Comparison of ENCODE assay signal across 8 cellular contexts in the genomic region with DNA sequence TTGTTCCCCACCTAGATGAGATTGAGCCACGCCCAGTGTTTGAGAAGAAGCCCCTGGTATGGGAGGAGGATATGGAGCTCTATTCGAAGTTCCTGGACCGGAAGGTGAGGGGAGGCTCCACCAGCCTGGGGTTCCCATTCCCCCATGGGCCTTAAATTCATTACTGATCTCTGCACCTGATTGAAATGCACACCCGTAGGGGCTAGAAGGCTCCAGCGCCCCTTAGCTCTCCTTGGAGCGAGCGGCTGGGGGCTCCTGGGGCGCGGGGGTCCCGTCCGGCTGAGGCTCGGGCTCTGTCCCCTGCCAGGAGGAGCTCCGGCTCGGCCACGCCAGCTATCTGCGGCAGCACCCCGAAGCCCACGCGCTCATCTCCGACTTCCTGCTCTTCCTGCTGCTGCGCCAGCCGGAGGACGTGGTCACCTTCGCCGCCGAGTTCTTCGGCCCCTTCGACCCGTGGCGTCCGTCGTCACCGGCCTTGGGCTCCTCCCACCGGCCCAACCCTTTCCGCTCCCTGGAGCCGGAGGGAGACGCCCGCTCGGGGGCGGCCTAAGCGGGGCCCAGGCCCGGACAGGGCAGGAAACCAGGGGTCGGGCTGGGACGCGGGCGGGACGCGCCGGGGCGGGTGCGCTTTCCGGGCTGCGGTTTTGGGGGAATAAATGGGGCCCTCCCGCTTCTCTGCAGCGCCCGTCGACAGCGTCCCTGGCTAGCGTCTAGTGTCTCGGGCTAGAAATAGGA. TPM values are rescaled to one million over a fixed set of nuclear protein-coding genes. Genes with fewer than 3 reads are reported as not detected.
DNase-seq lines count a peak whose midpoint lies in the region; ATAC-seq and TF ChIP-seq lines count a peak whose summit lies in the region.

No MANE protein-coding gene starts in this region.

- peak; percentile 58 to 77 (median 61) for DNase-seq in CD4-positive, CD25-positive, alpha-beta regulatory T cell
- DNase-seq in activated CD4-positive, alpha-beta T cell treated with anti-CD3 and anti-CD28 coated beads for 1 hour: peak; percentile 46
- DNase-seq in chondrocyte (ENCODE audit: low spot score) (no peak), left lobe of liver (ENCODE audit: low spot score) (peak; percentile 92), T1000 (lab: John Stamatoyannopoulos, UW) (no peak)
- DNase-seq in stimulated activated CD4-positive, alpha-beta T cell treated with anti-CD3 and anti-CD28 coated beads, Interleukin-4, amount 100 ng/mL, for 1 hour: peak; percentile 64

- no peaks in the 10 kb centered on the region for H3K36me3 Mint-ChIP-seq in CD4-positive, CD25-positive, alpha-beta regulatory T cell
- H3K36me3 Mint-ChIP-seq in chondrocyte (ENCODE audit: low read depth): no peaks in the 10 kb centered on the region

- H3K36me3 ChIP-seq in CD4-positive, CD25-positive, alpha-beta regulatory T cell (ENCODE audit: control insufficient read depth, insufficient read depth, low read length): no peaks in the 10 kb centered on the region
- H3K36me3 ChIP-seq in HUES6 (ENCODE audit: control insufficient read depth, insufficient read depth, low read length): no peaks in the 10 kb centered on the region

- H3K27ac ChIP-seq in CD4-positive, CD25-positive, alpha-beta regulatory T cell (ENCODE audit: insufficient read depth, low read length, poor library complexity, severe bottlenecking): peak overlapping the region; percentile 72
- no peak overlapping the region for H3K27ac ChIP-seq in HUES6 (ENCODE audit: low read depth, low read length)

- peak overlapping the region; percentile 65 to 88 (median 82) for H3K4me3 Mint-ChIP-seq in CD4-positive, CD25-positive, alpha-beta regulatory T cell
- peak overlapping the region; percentile 65 for H3K4me3 Mint-ChIP-seq in chondrocyte (ENCODE audit: unreplicated experiment)

- peak overlapping the region; percentile 61 for H3K9ac ChIP-seq in HUES6 (ENCODE audit: low read length)

- H3K4me3 ChIP-seq in CD4-positive, CD25-positive, alpha-beta regulatory T cell (ENCODE audit: low read depth, low read length): peak overlapping the region; percentile 73
- peak overlapping the region; percentile 68 for H3K4me3 ChIP-seq in HUES6 (ENCODE audit: low read depth, low read length)

- no peak for TF ChIP-seq CTCF in chondrocyte (IDR thresholded peaks at IDR 0.05)

- H3K27ac Mint-ChIP-seq in CD4-positive, CD25-positive, alpha-beta regulatory T cell: peak overlapping the region; percentile 79 to 96 (median 85)
- H3K27ac Mint-ChIP-seq in chondrocyte (ENCODE audit: unreplicated experiment): peak overlapping the region; percentile 51

- peaks cover 0 to 34% (median 9%) of the 10 kb centered on the region in 4 donors for H3K4me1 Mint-ChIP-seq in CD4-positive, CD25-positive, alpha-beta regulatory T cell
- peaks cover 10% of the 10 kb centered on the region for H3K4me1 Mint-ChIP-seq in chondrocyte (ENCODE audit: low read depth)

- H3K4me1 ChIP-seq in CD4-positive, CD25-positive, alpha-beta regulatory T cell (ENCODE audit: control insufficient read depth, insufficient read depth, low read length, poor library complexity, severe bottlenecking): peaks cover 10% of the 10 kb centered on the region
- H3K4me1 ChIP-seq in HUES6 (ENCODE audit: control insufficient read depth, insufficient read depth, low read length): 0 out of 2 replicates have a peak, but pooled peaks cover 3% of the 10 kb centered on the region

- peak; percentile 77 to 80 for ATAC-seq in CD4-positive, CD25-positive, alpha-beta regulatory T cell (ENCODE audit: low read depth in 2 of 2)
- ATAC-seq in GM21360 (IDR thresholded peaks at IDR 0.05; ENCODE audit: unreplicated experiment): peak; percentile 88
- ATAC-seq in left lobe of liver: peak; percentile 93

- no peaks in the 10 kb centered on the region for H3K27me3 ChIP-seq in CD4-positive, CD25-positive, alpha-beta regulatory T cell (ENCODE audit: control insufficient read depth, insufficient read depth, low read length)
- no peaks in the 10 kb centered on the region for H3K27me3 ChIP-seq in HUES6 (ENCODE audit: control insufficient read depth, insufficient read depth, low read length)

- no peaks in the 10 kb centered on the region for H3K9me3 ChIP-seq in CD4-positive, CD25-positive, alpha-beta regulatory T cell (ENCODE audit: control insufficient read depth in 2 of 2, low read length in 2 of 2)
- H3K9me3 ChIP-seq in HUES6 (ENCODE audit: control insufficient read depth, insufficient read depth, low read depth, low read length): peaks cover 5% of the 10 kb centered on the region

- H3K9me3 Mint-ChIP-seq in CD4-positive, CD25-positive, alpha-beta regulatory T cell: peaks cover 0 to 2% (median 0%) of the 10 kb centered on the region in 7 donors
- H3K9me3 Mint-ChIP-seq in chondrocyte (ENCODE audit: low read depth): no peaks in the 10 kb centered on the region

- no peaks in the 10 kb centered on the region for H3K27me3 Mint-ChIP-seq in CD4-positive, CD25-positive, alpha-beta regulatory T cell
- H3K27me3 Mint-ChIP-seq in chondrocyte (ENCODE audit: low read depth): no peaks in the 10 kb centered on the region

RNA-seq across cellular contexts. Expression of gene CATIP, which starts 10.9 kb away (rescaled TPM):
- total RNA-seq in CD4-positive, CD25-positive, alpha-beta regulatory T cell: not detected
- not detected for polyA plus RNA-seq in CD4-positive, CD25-positive, alpha-beta regulatory T cell
- not detected in 3 replicates for total RNA-seq in chondrocyte
- not detected for total RNA-seq in left lobe of liver

RNA-seq across cellular contexts. Expression of gene SLC11A1, which starts 14.5 kb away (rescaled TPM):
- total RNA-seq in CD4-positive, CD25-positive, alpha-beta regulatory T cell: 0.54 TPM
- 1 to 10 TPM in 1 of 4 donors, under 1 TPM in 3; 0.47 to 1.4 (median 0.87) TPM for polyA plus RNA-seq in CD4-positive, CD25-positive, alpha-beta regulatory T cell
- 0.08 to 0.15 TPM (median 0.10 TPM) in 3 replicates for total RNA-seq in chondrocyte
- total RNA-seq in left lobe of liver: 3.3 TPM

RNA-seq across cellular contexts. Expression of gene CTDSP1, which starts 32.1 kb away (rescaled TPM):
- total RNA-seq in CD4-positive, CD25-positive, alpha-beta regulatory T cell: 146 TPM
- 10 to 100 TPM; 18.8 to 29.4 (median 25.0) TPM for polyA plus RNA-seq in CD4-positive, CD25-positive, alpha-beta regulatory T cell
- 85.0 to 97.8 TPM (median 95.3 TPM) in 3 replicates for total RNA-seq in chondrocyte
- 105 TPM for total RNA-seq in left lobe of liver

RNA-seq across cellular contexts. Expression of gene VIL1, which starts 51.3 kb away (rescaled TPM):
- total RNA-seq in CD4-positive, CD25-positive, alpha-beta regulatory T cell: 2.1 TPM
- polyA plus RNA-seq in CD4-positive, CD25-positive, alpha-beta regulatory T cell: under 1 TPM in 3 of 4 donors, not detected in 1; 0.08 to 0.28 (median 0.09) TPM
- total RNA-seq in chondrocyte (not detected in 3 replicates), left lobe of liver (2.6 TPM)

Comparison
In these comparisons a context has a peak if more than half of its experiments do, and no peak if none do; other contexts are left out.
1. DNase-seq: peak in CD4-positive, CD25-positive, alpha-beta regulatory T cell (3 of 3), activated CD4-positive, alpha-beta T cell treated with anti-CD3 and anti-CD28 coated beads for 1 hour (single experiment), left lobe of liver (single experiment) and stimulated activated CD4-positive, alpha-beta T cell treated with anti-CD3 and anti-CD28 coated beads, Interleukin-4, amount 100 ng/mL, for 1 hour (single experiment); none in chondrocyte (single experiment) and T1000 (single experiment).
2. Peak in every context shown above with its lines, with median percentiles within 50 percentile points of each other: ATAC-seq.